Comparison of ENCODE assay signal across 1 cellular context in the genomic region with DNA sequence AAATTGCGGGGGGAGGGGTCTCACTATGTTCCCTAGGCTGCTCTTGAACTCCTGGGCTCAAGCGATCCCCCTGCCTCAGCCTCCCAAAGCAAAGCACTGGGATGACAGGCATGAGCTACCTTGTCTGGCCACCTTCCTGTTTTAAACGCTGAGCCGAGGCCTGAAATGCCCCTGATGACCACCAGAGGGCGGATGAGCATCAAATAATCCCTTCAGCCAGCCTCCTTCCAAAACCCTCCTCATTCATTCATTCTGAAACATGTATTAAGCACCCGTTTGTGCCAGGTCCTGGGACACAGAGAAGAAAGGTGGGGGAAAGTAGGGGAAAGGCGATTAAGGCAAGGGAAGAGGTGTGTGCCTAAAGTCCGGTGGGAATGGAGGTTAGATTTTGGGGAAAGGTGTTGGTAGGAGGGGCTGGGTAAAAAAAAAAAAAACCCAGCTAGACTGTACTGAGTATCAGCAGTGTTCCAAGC.
TF ChIP-seq lines count a peak whose summit lies in the region.

No MANE protein-coding gene starts in this region.

TF ChIP-seq in HepG2, 621 proteins besides CTCF, POLR2A, EP300 and RAD21 (continued from another document and continues in another):
- TF ChIP-seq, protein P1, sequence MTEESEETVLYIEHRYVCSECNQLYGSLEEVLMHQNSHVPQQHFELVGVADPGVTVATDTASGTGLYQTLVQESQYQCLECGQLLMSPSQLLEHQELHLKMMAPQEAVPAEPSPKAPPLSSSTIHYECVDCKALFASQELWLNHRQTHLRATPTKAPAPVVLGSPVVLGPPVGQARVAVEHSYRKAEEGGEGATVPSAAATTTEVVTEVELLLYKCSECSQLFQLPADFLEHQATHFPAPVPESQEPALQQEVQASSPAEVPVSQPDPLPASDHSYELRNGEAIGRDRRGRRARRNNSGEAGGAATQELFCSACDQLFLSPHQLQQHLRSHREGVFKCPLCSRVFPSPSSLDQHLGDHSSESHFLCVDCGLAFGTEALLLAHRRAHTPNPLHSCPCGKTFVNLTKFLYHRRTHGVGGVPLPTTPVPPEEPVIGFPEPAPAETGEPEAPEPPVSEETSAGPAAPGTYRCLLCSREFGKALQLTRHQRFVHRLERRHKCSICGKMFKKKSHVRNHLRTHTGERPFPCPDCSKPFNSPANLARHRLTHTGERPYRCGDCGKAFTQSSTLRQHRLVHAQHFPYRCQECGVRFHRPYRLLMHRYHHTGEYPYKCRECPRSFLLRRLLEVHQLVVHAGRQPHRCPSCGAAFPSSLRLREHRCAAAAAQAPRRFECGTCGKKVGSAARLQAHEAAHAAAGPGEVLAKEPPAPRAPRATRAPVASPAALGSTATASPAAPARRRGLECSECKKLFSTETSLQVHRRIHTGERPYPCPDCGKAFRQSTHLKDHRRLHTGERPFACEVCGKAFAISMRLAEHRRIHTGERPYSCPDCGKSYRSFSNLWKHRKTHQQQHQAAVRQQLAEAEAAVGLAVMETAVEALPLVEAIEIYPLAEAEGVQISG (CRISPR knock-in tag; IDR thresholded peaks at IDR 0.05): peak; percentile 36; the same call in 1 of the 2 replicates
- TF ChIP-seq ZNF124 (CRISPR knock-in tag; IDR thresholded peaks at IDR 0.05) (0 out of 2 replicates have a peak, but pooled peaks have one; percentile 45), SMAD3 (CRISPR knock-in tag; IDR thresholded peaks at IDR 0.05) (0 out of 2 replicates have a peak, but pooled peaks have one; percentile 53), ZNF225 (CRISPR knock-in tag; IDR thresholded peaks at IDR 0.05) (no peak), ZSCAN25 (CRISPR knock-in tag; IDR thresholded peaks at IDR 0.05) (no peak), RXRB (CRISPR knock-in tag; IDR thresholded peaks at IDR 0.05; ENCODE audit: borderline replicate concordance) (peak; percentile 69), SOX6 (IDR thresholded peaks at IDR 0.05) (no peak), SOX6 (CRISPR knock-in tag; IDR thresholded peaks at IDR 0.05) (no peak), TMF1 (CRISPR knock-in tag; IDR thresholded peaks at IDR 0.05; ENCODE audit: low read depth) (no peak), ZNF260 (CRISPR knock-in tag; IDR thresholded peaks at IDR 0.05; ENCODE audit: borderline replicate concordance, low read depth) (no peak), ZNF235 (CRISPR knock-in tag; IDR thresholded peaks at IDR 0.05; ENCODE audit: borderline replicate concordance) (no peak), RELA (CRISPR knock-in tag; IDR thresholded peaks at IDR 0.05) (no peak), TBX3 (IDR thresholded peaks at IDR 0.05; ENCODE audit: borderline replicate concordance) (no peak), FOXK1 (CRISPR knock-in tag; IDR thresholded peaks at IDR 0.05; ENCODE audit: borderline replicate concordance, low read depth) (peak; percentile 27; the same call in 1 of the 2 replicates), ZNF749 (CRISPR knock-in tag; IDR thresholded peaks at IDR 0.05; ENCODE audit: borderline replicate concordance) (no peak), THAP11 (CRISPR knock-in tag; IDR thresholded peaks at IDR 0.05) (peak; percentile 37; the same call in 1 of the 2 replicates), CCAR2 (optimal IDR thresholded peaks at IDR 0.05; ENCODE audit: low read depth, low read length) (no peak), IRF2 (CRISPR knock-in tag; IDR thresholded peaks at IDR 0.05) (peak; percentile 63; the same call in 1 of the 2 replicates), ELF1 (CRISPR knock-in tag; IDR thresholded peaks at IDR 0.05) (peak; percentile 35; the same call in 1 of the 2 replicates), SMC3 (IDR thresholded peaks at IDR 0.05; ENCODE audit: low read length) (peak; percentile 99), ZFX (CRISPR knock-in tag; IDR thresholded peaks at IDR 0.05; ENCODE audit: low read depth) (peak; percentile 39; the same call in 1 of the 2 replicates), ZMYM2 (CRISPR knock-in tag; IDR thresholded peaks at IDR 0.05) (no peak), HCFC1 (IDR thresholded peaks at IDR 0.05; ENCODE audit: low read depth, low read length) (0 out of 2 replicates have a peak, but pooled peaks have one; percentile 15), ZNF326 (CRISPR knock-in tag; IDR thresholded peaks at IDR 0.05; ENCODE audit: borderline replicate concordance) (no peak), GATAD1 (CRISPR knock-in tag; IDR thresholded peaks at IDR 0.05) (peak; percentile 41; the same call in 1 of the 2 replicates), ZNF354B (CRISPR knock-in tag; IDR thresholded peaks at IDR 0.05) (no peak), ATF7-NPFF (CRISPR knock-in tag; IDR thresholded peaks at IDR 0.05; ENCODE audit: low read depth) (0 out of 2 replicates have a peak, but pooled peaks have one; percentile 30), ZNF24 (IDR thresholded peaks at IDR 0.05) (peak; percentile 96), ZNF724P (CRISPR knock-in tag; IDR thresholded peaks at IDR 0.05; ENCODE audit: borderline replicate concordance) (0 out of 2 replicates have a peak, but pooled peaks have one; percentile 50), ZNF263 (CRISPR knock-in tag; IDR thresholded peaks at IDR 0.05) (0 out of 2 replicates have a peak, but pooled peaks have one; percentile 14), ZFP82 (CRISPR knock-in tag; IDR thresholded peaks at IDR 0.05; ENCODE audit: borderline replicate concordance) (no peak), ELF3 (CRISPR knock-in tag; IDR thresholded peaks at IDR 0.05) (peak; percentile 41; the same call in 1 of the 2 replicates)
- TF ChIP-seq, protein P2, sequence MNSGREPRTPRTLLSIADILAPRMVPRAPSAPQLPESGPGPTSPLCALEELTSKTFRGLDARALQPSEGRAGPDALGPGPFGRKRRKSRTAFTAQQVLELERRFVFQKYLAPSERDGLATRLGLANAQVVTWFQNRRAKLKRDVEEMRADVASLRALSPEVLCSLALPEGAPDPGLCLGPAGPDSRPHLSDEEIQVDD (CRISPR knock-in tag; IDR thresholded peaks at IDR 0.05; ENCODE audit: borderline replicate concordance): no peak
- TF ChIP-seq, protein P3, sequence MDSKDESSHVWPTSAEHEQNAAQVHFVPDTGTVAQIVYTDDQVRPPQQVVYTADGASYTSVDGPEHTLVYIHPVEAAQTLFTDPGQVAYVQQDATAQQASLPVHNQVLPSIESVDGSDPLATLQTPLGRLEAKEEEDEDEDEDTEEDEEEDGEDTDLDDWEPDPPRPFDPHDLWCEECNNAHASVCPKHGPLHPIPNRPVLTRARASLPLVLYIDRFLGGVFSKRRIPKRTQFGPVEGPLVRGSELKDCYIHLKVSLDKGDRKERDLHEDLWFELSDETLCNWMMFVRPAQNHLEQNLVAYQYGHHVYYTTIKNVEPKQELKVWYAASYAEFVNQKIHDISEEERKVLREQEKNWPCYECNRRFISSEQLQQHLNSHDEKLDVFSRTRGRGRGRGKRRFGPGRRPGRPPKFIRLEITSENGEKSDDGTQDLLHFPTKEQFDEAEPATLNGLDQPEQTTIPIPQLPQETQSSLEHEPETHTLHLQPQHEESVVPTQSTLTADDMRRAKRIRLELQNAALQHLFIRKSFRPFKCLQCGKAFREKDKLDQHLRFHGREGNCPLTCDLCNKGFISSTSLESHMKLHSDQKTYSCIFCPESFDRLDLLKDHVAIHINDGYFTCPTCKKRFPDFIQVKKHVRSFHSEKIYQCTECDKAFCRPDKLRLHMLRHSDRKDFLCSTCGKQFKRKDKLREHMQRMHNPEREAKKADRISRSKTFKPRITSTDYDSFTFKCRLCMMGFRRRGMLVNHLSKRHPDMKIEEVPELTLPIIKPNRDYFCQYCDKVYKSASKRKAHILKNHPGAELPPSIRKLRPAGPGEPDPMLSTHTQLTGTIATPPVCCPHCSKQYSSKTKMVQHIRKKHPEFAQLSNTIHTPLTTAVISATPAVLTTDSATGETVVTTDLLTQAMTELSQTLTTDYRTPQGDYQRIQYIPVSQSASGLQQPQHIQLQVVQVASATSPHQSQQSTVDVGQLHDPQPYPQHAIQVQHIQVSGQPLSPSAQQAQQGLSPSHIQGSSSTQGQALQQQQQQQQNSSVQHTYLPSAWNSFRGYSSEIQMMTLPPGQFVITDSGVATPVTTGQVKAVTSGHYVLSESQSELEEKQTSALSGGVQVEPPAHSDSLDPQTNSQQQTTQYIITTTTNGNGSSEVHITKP (CRISPR knock-in tag; IDR thresholded peaks at IDR 0.05; ENCODE audit: low read depth): no peak
- TF ChIP-seq, protein P4, sequence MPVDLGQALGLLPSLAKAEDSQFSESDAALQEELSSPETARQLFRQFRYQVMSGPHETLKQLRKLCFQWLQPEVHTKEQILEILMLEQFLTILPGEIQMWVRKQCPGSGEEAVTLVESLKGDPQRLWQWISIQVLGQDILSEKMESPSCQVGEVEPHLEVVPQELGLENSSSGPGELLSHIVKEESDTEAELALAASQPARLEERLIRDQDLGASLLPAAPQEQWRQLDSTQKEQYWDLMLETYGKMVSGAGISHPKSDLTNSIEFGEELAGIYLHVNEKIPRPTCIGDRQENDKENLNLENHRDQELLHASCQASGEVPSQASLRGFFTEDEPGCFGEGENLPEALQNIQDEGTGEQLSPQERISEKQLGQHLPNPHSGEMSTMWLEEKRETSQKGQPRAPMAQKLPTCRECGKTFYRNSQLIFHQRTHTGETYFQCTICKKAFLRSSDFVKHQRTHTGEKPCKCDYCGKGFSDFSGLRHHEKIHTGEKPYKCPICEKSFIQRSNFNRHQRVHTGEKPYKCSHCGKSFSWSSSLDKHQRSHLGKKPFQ (CRISPR knock-in tag; IDR thresholded peaks at IDR 0.05; ENCODE audit: insufficient replicate concordance): no peak
- TF ChIP-seq, protein P5, sequence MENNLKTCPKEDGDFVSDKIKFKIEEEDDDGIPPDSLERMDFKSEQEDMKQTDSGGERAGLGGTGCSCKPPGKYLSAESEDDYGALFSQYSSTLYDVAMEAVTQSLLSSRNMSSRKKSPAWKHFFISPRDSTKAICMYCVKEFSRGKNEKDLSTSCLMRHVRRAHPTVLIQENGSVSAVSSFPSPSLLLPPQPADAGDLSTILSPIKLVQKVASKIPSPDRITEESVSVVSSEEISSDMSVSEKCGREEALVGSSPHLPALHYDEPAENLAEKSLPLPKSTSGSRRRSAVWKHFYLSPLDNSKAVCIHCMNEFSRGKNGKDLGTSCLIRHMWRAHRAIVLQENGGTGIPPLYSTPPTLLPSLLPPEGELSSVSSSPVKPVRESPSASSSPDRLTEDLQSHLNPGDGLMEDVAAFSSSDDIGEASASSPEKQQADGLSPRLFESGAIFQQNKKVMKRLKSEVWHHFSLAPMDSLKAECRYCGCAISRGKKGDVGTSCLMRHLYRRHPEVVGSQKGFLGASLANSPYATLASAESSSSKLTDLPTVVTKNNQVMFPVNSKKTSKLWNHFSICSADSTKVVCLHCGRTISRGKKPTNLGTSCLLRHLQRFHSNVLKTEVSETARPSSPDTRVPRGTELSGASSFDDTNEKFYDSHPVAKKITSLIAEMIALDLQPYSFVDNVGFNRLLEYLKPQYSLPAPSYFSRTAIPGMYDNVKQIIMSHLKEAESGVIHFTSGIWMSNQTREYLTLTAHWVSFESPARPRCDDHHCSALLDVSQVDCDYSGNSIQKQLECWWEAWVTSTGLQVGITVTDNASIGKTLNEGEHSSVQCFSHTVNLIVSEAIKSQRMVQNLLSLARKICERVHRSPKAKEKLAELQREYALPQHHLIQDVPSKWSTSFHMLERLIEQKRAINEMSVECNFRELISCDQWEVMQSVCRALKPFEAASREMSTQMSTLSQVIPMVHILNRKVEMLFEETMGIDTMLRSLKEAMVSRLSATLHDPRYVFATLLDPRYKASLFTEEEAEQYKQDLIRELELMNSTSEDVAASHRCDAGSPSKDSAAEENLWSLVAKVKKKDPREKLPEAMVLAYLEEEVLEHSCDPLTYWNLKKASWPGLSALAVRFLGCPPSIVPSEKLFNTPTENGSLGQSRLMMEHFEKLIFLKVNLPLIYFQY (CRISPR knock-in tag; IDR thresholded peaks at IDR 0.05; ENCODE audit: borderline replicate concordance): 0 out of 2 replicates have a peak, but pooled peaks have one; percentile 33
- TF ChIP-seq, protein P6, sequence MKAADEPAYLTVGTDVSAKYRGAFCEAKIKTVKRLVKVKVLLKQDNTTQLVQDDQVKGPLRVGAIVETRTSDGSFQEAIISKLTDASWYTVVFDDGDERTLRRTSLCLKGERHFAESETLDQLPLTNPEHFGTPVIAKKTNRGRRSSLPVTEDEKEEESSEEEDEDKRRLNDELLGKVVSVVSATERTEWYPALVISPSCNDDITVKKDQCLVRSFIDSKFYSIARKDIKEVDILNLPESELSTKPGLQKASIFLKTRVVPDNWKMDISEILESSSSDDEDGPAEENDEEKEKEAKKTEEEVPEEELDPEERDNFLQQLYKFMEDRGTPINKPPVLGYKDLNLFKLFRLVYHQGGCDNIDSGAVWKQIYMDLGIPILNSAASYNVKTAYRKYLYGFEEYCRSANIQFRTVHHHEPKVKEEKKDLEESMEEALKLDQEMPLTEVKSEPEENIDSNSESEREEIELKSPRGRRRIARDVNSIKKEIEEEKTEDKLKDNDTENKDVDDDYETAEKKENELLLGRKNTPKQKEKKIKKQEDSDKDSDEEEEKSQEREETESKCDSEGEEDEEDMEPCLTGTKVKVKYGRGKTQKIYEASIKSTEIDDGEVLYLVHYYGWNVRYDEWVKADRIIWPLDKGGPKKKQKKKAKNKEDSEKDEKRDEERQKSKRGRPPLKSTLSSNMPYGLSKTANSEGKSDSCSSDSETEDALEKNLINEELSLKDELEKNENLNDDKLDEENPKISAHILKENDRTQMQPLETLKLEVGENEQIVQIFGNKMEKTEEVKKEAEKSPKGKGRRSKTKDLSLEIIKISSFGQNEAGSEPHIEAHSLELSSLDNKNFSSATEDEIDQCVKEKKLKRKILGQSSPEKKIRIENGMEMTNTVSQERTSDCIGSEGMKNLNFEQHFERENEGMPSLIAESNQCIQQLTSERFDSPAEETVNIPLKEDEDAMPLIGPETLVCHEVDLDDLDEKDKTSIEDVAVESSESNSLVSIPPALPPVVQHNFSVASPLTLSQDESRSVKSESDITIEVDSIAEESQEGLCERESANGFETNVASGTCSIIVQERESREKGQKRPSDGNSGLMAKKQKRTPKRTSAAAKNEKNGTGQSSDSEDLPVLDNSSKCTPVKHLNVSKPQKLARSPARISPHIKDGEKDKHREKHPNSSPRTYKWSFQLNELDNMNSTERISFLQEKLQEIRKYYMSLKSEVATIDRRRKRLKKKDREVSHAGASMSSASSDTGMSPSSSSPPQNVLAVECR (CRISPR knock-in tag; IDR thresholded peaks at IDR 0.05; ENCODE audit: borderline replicate concordance): no peak; the same call in 1 of the 2 replicates
- TF ChIP-seq, protein P7, sequence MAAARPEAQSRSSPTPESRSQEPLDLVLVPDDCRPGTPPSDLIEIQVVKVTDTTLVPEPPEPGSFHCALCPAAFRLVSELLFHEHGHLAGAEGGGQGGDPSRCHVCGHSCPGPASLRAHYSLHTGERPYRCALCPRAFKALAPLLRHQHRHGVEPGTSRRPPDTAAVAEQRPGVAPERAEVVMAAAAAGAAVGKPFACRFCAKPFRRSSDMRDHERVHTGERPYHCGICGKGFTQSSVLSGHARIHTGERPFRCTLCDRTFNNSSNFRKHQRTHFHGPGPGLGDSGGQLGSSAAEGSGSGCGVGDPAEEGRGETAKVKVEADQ (CRISPR knock-in tag; IDR thresholded peaks at IDR 0.05; ENCODE audit: borderline replicate concordance): no peak
- TF ChIP-seq, protein P8, sequence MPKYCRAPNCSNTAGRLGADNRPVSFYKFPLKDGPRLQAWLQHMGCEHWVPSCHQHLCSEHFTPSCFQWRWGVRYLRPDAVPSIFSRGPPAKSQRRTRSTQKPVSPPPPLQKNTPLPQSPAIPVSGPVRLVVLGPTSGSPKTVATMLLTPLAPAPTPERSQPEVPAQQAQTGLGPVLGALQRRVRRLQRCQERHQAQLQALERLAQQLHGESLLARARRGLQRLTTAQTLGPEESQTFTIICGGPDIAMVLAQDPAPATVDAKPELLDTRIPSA (CRISPR knock-in tag; IDR thresholded peaks at IDR 0.05; ENCODE audit: borderline replicate concordance): no peak
